In the genomic region with DNA sequence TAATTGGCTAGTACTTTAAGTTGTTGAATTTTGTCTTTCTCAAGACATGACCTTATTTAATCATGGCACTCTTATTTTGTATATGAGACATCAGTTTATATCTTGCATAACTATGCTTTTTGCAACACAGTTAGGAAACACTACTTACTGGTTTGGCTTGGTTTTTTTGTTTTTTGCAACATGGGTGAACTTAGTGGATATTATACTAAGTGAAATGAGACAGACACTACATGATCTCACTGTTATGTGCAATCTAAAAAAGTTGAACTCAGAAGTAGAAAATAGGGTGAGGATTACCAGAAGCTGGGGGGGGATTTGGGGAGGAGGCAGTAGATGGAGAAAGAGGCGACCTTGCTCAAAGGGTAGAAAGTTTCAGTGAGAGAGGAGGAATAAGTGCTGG, we compare ENCODE assay signal across 1 cellular context.
TF ChIP-seq lines count a peak whose summit lies in the region.

No MANE protein-coding gene starts in this region.

TF ChIP-seq in A549, 52 proteins besides CTCF, POLR2A, EP300 and RAD21:
- TF ChIP-seq RNF2 (IDR thresholded peaks at IDR 0.05; ENCODE audit: borderline replicate concordance, low read depth), result no peak
- no peak for TF ChIP-seq RARB (CRISPR knock-in tag; IDR thresholded peaks at IDR 0.05)
- TF ChIP-seq ZNF302 (CRISPR knock-in tag; IDR thresholded peaks at IDR 0.05), result no peak
- no peak for TF ChIP-seq MAZ (IDR thresholded peaks at IDR 0.05; ENCODE audit: borderline replicate concordance, low read depth, low read length)
- TF ChIP-seq HOXB5 (CRISPR knock-in tag; IDR thresholded peaks at IDR 0.05), result no peak
- TF ChIP-seq JUN (IDR thresholded peaks at IDR 0.05), result no peak
- TF ChIP-seq, protein P1, sequence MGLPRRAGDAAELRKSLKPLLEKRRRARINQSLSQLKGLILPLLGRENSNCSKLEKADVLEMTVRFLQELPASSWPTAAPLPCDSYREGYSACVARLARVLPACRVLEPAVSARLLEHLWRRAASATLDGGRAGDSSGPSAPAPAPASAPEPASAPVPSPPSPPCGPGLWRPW (IDR thresholded peaks at IDR 0.05), result peak; percentile 68; the same call in 1 of the 2 replicates
- TF ChIP-seq NR3C1 (IDR thresholded peaks at IDR 0.05), result no peak
- TF ChIP-seq, protein P2, sequence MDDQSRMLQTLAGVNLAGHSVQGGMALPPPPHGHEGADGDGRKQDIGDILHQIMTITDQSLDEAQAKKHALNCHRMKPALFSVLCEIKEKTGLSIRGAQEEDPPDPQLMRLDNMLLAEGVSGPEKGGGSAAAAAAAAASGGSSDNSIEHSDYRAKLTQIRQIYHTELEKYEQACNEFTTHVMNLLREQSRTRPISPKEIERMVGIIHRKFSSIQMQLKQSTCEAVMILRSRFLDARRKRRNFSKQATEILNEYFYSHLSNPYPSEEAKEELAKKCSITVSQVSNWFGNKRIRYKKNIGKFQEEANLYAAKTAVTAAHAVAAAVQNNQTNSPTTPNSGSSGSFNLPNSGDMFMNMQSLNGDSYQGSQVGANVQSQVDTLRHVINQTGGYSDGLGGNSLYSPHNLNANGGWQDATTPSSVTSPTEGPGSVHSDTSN (IDR thresholded peaks at IDR 0.05), result no peak
- peak in 1 of 2 experiments; percentile 53; a peak in 2 of 4 replicates for TF ChIP-seq CEBPB (IDR thresholded peaks at IDR 0.05)
- TF ChIP-seq, protein P3, sequence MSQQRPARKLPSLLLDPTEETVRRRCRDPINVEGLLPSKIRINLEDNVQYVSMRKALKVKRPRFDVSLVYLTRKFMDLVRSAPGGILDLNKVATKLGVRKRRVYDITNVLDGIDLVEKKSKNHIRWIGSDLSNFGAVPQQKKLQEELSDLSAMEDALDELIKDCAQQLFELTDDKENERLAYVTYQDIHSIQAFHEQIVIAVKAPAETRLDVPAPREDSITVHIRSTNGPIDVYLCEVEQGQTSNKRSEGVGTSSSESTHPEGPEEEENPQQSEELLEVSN (IDR thresholded peaks at IDR 0.05; ENCODE audit: borderline replicate concordance, low read depth), result no peak
- no peak for TF ChIP-seq JUNB (IDR thresholded peaks at IDR 0.05)
- TF ChIP-seq EHMT2 (IDR thresholded peaks at IDR 0.05; ENCODE audit: low read depth), result no peak
- no peak for TF ChIP-seq HOXB13 (CRISPR knock-in tag; IDR thresholded peaks at IDR 0.05; ENCODE audit: low read depth)
- no peak for TF ChIP-seq PHF8 (IDR thresholded peaks at IDR 0.05; ENCODE audit: borderline replicate concordance, low read depth)
